18 cellular contexts compared by ENCODE assay signal in the genomic region with DNA sequence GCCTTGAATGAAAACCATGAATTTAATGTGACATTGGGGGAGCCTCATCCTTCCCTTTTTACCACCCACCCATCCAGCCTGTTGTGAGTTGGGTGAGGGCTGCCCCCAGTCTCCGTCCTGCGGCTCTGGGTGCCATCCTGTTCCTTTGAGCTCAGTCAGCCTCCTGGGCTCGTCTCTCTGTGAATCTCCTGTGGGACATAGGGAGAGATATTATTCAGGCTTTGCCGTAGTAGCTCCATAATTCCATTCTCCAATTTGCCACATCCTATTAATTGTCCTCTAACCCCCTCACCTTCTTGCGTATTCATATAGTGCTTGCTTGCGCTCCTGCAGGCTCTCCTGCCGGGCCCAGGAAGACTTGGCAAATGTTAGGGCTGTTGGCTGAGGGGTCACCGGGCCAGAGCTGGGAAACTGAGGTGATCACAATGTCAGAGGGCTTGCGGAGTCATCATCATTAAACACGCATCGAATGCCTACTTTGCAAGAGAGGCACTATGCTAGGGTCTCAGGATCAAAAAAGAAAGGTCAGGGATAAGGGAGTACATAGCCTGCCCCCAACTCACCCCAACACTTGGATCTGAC. TPM values are rescaled to one million over a fixed set of nuclear protein-coding genes. Genes with fewer than 3 reads are reported as not detected.
DNase-seq lines count a peak whose midpoint lies in the region; ATAC-seq and TF ChIP-seq lines count a peak whose summit lies in the region.
"Had no signal": no experiment of that assay in that cellular context is flagged by ENCODE, and none has a peak within 500 bp of the region (broad histone marks: within the 10 kb centered on the region; RNA-seq: fewer than 3 reads in every experiment).

No MANE protein-coding gene starts in this region.

- peaks cover 26% of the 10 kb centered on the region for H3K4me1 Mint-ChIP-seq in endothelial cell (ENCODE audit: unreplicated experiment)
- H3K4me1 Mint-ChIP-seq in stimulated activated naive B cell treated with anti-CD40 and anti-IgM and Interleukin-4, amounts not matched to agents 10 μg/mL and 1 μg/mL and 100 μg/mL, for 72 hours, result peaks cover 31 to 41% of the 10 kb centered on the region in 2 donors

- H3K4me3 ChIP-seq in Loucy (ENCODE audit: low read length, poor library complexity, severe bottlenecking), result no peak overlapping the region
- H3K4me3 ChIP-seq: left lung, tibial artery had no signal

- H3K9me2 ChIP-seq in Loucy (replicated peaks; ENCODE audit: low read depth, low read length), result no peaks in the 10 kb centered on the region

- H3K36me3 ChIP-seq in Loucy (ENCODE audit: insufficient read depth, low read length), result peaks cover 17% of the 10 kb centered on the region; the same call in 1 of the 2 replicates

- H3F3A ChIP-seq in Loucy (ENCODE audit: low read depth), result 0 out of 2 replicates have a peak, but pooled peaks cover 3% of the 10 kb centered on the region

- no peaks in the 10 kb centered on the region for H3K9me3 ChIP-seq in Loucy (ENCODE audit: insufficient read depth, low read depth, low read length)
- H3K9me3 ChIP-seq: left lung, tibial artery had no signal

- peaks cover 38% of the 10 kb centered on the region for H3K36me3 Mint-ChIP-seq in endothelial cell (ENCODE audit: low read depth, unreplicated experiment)
- H3K36me3 Mint-ChIP-seq in stimulated activated naive B cell treated with anti-CD40 and anti-IgM and Interleukin-4, amounts not matched to agents 10 μg/mL and 1 μg/mL and 100 μg/mL, for 72 hours, result peaks cover 51 to 63% of the 10 kb centered on the region in 2 donors

- H3K27ac Mint-ChIP-seq in endothelial cell (ENCODE audit: unreplicated experiment), result peak overlapping the region; percentile 61
- peak overlapping the region; percentile 84 for H3K27ac Mint-ChIP-seq in stimulated activated naive B cell treated with anti-CD40 and anti-IgM and Interleukin-4, amounts not matched to agents 10 μg/mL and 1 μg/mL and 100 μg/mL, for 72 hours
- H3K27ac Mint-ChIP-seq: endodermal cell had no signal

- H4K20me1 ChIP-seq in Loucy (ENCODE audit: insufficient read depth, low read length, poor library complexity, severe bottlenecking), result peaks cover 18% of the 10 kb centered on the region

- ATAC-seq in Right ventricle myocardium superior (ENCODE audit: poor library complexity) (no peak), HG03342 (IDR thresholded peaks at IDR 0.05; ENCODE audit: unreplicated experiment) (no peak)
- no peak for ATAC-seq in stimulated activated naive B cell treated with anti-CD40 and anti-IgM and Interleukin-4, amounts not matched to agents 10 μg/mL and 1 μg/mL and 100 μg/mL, for 72 hours (replicated peaks)
- ATAC-seq: left lung, right cardiac atrium had no signal

- peaks cover 31% of the 10 kb centered on the region for H3K4me1 ChIP-seq in Loucy (ENCODE audit: insufficient read depth, low read length, poor library complexity, severe bottlenecking)

- H3K4me3 Mint-ChIP-seq in endothelial cell (ENCODE audit: unreplicated experiment), result peak overlapping the region; percentile 81
- peak overlapping the region; percentile 43 to 57 for H3K4me3 Mint-ChIP-seq in stimulated activated naive B cell treated with anti-CD40 and anti-IgM and Interleukin-4, amounts not matched to agents 10 μg/mL and 1 μg/mL and 100 μg/mL, for 72 hours

- H3K27me3 ChIP-seq in Loucy (ENCODE audit: insufficient read depth, low read length, poor library complexity, severe bottlenecking), result peaks cover 4% of the 10 kb centered on the region
- H3K27me3 ChIP-seq: left lung, tibial artery had no signal

- no peaks in the 10 kb centered on the region for H3K9me3 Mint-ChIP-seq in endothelial cell (ENCODE audit: unreplicated experiment)
- peaks cover 7 to 10% of the 10 kb centered on the region in 2 donors for H3K9me3 Mint-ChIP-seq in stimulated activated naive B cell treated with anti-CD40 and anti-IgM and Interleukin-4, amounts not matched to agents 10 μg/mL and 1 μg/mL and 100 μg/mL, for 72 hours
- H3K9me3 Mint-ChIP-seq: endodermal cell had no signal

- no peak overlapping the region for H3K9ac ChIP-seq in Loucy (ENCODE audit: low read depth, low read length, poor library complexity, severe bottlenecking)
- H3K9ac ChIP-seq: KMS-11 had no signal

- H2AFZ ChIP-seq in Loucy (ENCODE audit: low read length), result no peak overlapping the region

- peaks cover 11% of the 10 kb centered on the region for H3K27me3 Mint-ChIP-seq in endothelial cell (ENCODE audit: unreplicated experiment)
- H3K27me3 Mint-ChIP-seq in stimulated activated naive B cell treated with anti-CD40 and anti-IgM and Interleukin-4, amounts not matched to agents 10 μg/mL and 1 μg/mL and 100 μg/mL, for 72 hours, result peaks cover 0 to 4% of the 10 kb centered on the region in 2 donors

- intact Hi-C loops in cardiac septum (cut with DNase I) (loop anchor here (5.0 to 10.0 kb wide), 2 partner anchors 61 to 128 kb away; a partner anchor contains a TSS), Right ventricle myocardium superior (cut with DNase I) (no loop called here)

- H3K79me2 ChIP-seq in Loucy (ENCODE audit: insufficient read depth, low read length), result peaks cover 50% of the 10 kb centered on the region

- peak; percentile 50 for DNase-seq in cardiac septum (ENCODE audit: low spot score)
- no peak for DNase-seq in Right ventricle myocardium superior
- no peak for DNase-seq in endothelial cell (ENCODE audit: low spot score)
- DNase-seq in stimulated activated naive B cell treated with anti-CD40 and anti-IgM and Interleukin-4, amounts not matched to agents 10 μg/mL and 1 μg/mL and 100 μg/mL, for 72 hours, result no peak
- no peak for DNase-seq in effector CD8-positive, alpha-beta T cell (lab: John Stamatoyannopoulos, UW)
- no peak for DNase-seq in stimulated activated CD4-positive, alpha-beta T cell treated with anti-CD3 and anti-CD28 coated beads, Interleukin-15, amount 100 ng/mL, for 24 hours
- DNase-seq: activated effector memory CD4-positive, alpha-beta T cell treated with Interleukin-2 at 50 U/mL for 16 hours; cerebellar nuclear complex; left lung; occipital lobe; right cardiac atrium; tibial artery had no signal

- no peak for TF ChIP-seq CTCF in Loucy (conservative IDR thresholded peaks at IDR 0.05; ENCODE audit: low read length)
- TF ChIP-seq CTCF in endothelial cell (IDR thresholded peaks at IDR 0.05; ENCODE audit: unreplicated experiment), result no peak

- H3K4me2 ChIP-seq in Loucy (ENCODE audit: low read depth, low read length, poor library complexity, severe bottlenecking), result peak overlapping the region; percentile 100
- H3K4me2 ChIP-seq: KMS-11 had no signal

RNA-seq across cellular contexts. Expression of a gene that starts 0.7 kb away (rescaled TPM):
- total RNA-seq in cardiac septum (not detected), Right ventricle myocardium superior (not detected), endothelial cell (ENCODE audit: unreplicated experiment) (3.5 TPM)
- total RNA-seq: mononuclear cell, occipital lobe, right cardiac atrium had no signal

RNA-seq across cellular contexts. Expression of a gene that starts 2.8 kb away (rescaled TPM):
- total RNA-seq in cardiac septum (50.0 TPM), Right ventricle myocardium superior (43.2 TPM), endothelial cell (ENCODE audit: unreplicated experiment) (117 TPM)

RNA-seq across cellular contexts. Expression of a gene that starts 3.0 kb away (rescaled TPM):
- total RNA-seq in cardiac septum (25.0 TPM), Right ventricle myocardium superior (28.5 TPM), endothelial cell (ENCODE audit: unreplicated experiment) (44.3 TPM)

RNA-seq across cellular contexts. Expression of a gene that starts 12.5 kb away (rescaled TPM):
- total RNA-seq in cardiac septum (not detected), Right ventricle myocardium superior (not detected), endothelial cell (ENCODE audit: unreplicated experiment) (not detected)
- total RNA-seq: Daoy, left lung, occipital lobe, right cardiac atrium had no signal

RNA-seq across cellular contexts. Expression of a gene that starts 19.2 kb away (rescaled TPM):
- total RNA-seq in cardiac septum, result 11.4 TPM
- 20.3 TPM for total RNA-seq in Right ventricle myocardium superior
- 13.5 TPM for total RNA-seq in endothelial cell (ENCODE audit: unreplicated experiment)
